22 cellular contexts compared by ENCODE assay signal in the genomic region with DNA sequence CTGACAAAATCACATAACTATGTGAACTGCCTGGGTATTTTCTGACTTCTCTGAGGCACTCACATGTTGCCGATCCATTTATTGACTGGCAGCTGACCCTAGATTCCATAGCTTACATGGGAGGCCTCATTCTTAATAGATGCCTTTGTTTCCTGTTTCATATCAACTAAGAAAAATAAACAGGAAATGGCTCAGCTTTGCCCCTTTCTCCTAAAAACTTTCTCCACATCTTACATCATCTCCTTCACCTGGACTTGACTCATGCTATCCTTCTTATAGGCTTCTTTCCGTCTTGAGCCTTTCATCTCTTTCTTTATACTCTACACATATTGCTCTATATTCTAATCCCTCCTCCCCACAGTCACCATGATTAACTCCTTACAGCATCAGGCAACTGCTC. TPM values are rescaled to one million over a fixed set of nuclear protein-coding genes. Genes with fewer than 3 reads are reported as not detected.
DNase-seq lines count a peak whose midpoint lies in the region; ATAC-seq, FAIRE-seq and TF ChIP-seq lines count a peak whose summit lies in the region.
"Had no signal": no experiment of that assay in that cellular context is flagged by ENCODE, and none has a peak within 500 bp of the region (broad histone marks: within the 10 kb centered on the region; RNA-seq: fewer than 3 reads in every experiment).

No MANE protein-coding gene starts in this region.

- no peaks in the 10 kb centered on the region for H3K9me3 Mint-ChIP-seq in activated naive CD4-positive, alpha-beta T cell treated with anti-CD3 and anti-CD28 coated beads, Interleukin-2, amount 50 U/mL, for 72 hours
- H3K9me3 Mint-ChIP-seq: CD4-positive, alpha-beta T cell; T-cell had no signal

- intact Hi-C loops in PC-3 (cut with micrococcal nuclease): no loop called here
- intact Hi-C loops in HepG2 (cut with micrococcal nuclease; ENCODE audit: unreplicated experiment): no loop called here

- H3K9ac ChIP-seq in PC-3 (ENCODE audit: low read length): no peak overlapping the region
- no peak overlapping the region for H3K9ac ChIP-seq in HepG2 (ENCODE audit: insufficient read depth, low read depth, low read length)

- H3K9me2 ChIP-seq in PC-3 (replicated peaks; ENCODE audit: low read length): no peaks in the 10 kb centered on the region

- no peaks in the 10 kb centered on the region for H3K79me2 ChIP-seq in PC-3 (ENCODE audit: low read length)
- H3K79me2 ChIP-seq in HepG2 (ENCODE audit: insufficient read depth, low read length): no peaks in the 10 kb centered on the region

- POLR2A ChIA-PET in PC-3 (lab: Charles Lee; ENCODE audit: unreplicated experiment): no interaction called here
- POLR2A ChIA-PET in HepG2 (lab: Yijun Ruan, JAX): no interaction called here

- BruUV-seq in PC-3 (replicated peaks; lab: Mats Ljungman, UMichigan) (no TSS peak), HepG2 (replicated peaks; lab: Mats Ljungman, UMichigan) (no TSS peak)

- no peak for ATAC-seq in PC-3
- ATAC-seq in activated naive CD4-positive, alpha-beta T cell treated with anti-CD3 and anti-CD28 coated beads, Interleukin-2, amount 50 U/mL, for 72 hours: no peak
- no peak for ATAC-seq in HG02610 (IDR thresholded peaks at IDR 0.05; ENCODE audit: unreplicated experiment)
- ATAC-seq in HepG2: no peak
- ATAC-seq: K562, T-cell had no signal

- TF ChIP-seq CTCF in PC-3 (conservative IDR thresholded peaks at IDR 0.05; ENCODE audit: low read depth, low read length): no peak
- no peak for TF ChIP-seq CTCF in HepG2 (CRISPR knock-in tag; IDR thresholded peaks at IDR 0.05)

- peaks cover 0 to 8% of the 10 kb centered on the region in 2 donors for H3K36me3 Mint-ChIP-seq in activated naive CD4-positive, alpha-beta T cell treated with anti-CD3 and anti-CD28 coated beads, Interleukin-2, amount 50 U/mL, for 72 hours

- H3K4me2 ChIP-seq in PC-3 (ENCODE audit: low read length) (no peak overlapping the region), HepG2 (ENCODE audit: low read depth, low read length) (no peak overlapping the region)

- no peak overlapping the region for H3K27ac Mint-ChIP-seq in activated naive CD4-positive, alpha-beta T cell treated with anti-CD3 and anti-CD28 coated beads, Interleukin-2, amount 50 U/mL, for 72 hours
- H3K27ac Mint-ChIP-seq: CD4-positive, alpha-beta T cell; T-cell had no signal

- peaks cover 3% of the 10 kb centered on the region; the same call in 1 of the 2 replicates for H3K36me3 ChIP-seq in PC-3 (ENCODE audit: low read depth, low read length)
- peaks cover 0 to 10% of the 10 kb centered on the region in 2 experiments; a peak in 1 of 5 replicates for H3K36me3 ChIP-seq in HepG2 (replicated peaks in 1 of 2; ENCODE audit: control insufficient read depth in 1 of 2, insufficient read depth in 2 of 2, low read length in 2 of 2)

- no peak for FAIRE-seq in HepG2 (lab: Jason Lieb, UNC)
- FAIRE-seq: GM12891, H1, K562 had no signal

- in situ Hi-C loops in HepG2 (cut with HindIII; ENCODE audit: extremely low pct_ligation_motif_present, low pct_unique_long_range_greater_than_20kb): no loop called here

- H2AFZ ChIP-seq in PC-3 (ENCODE audit: low read length) (no peak overlapping the region), HepG2 (ENCODE audit: low read length) (no peak overlapping the region)

- WGBS in HepG2 (ENCODE audit: low lambda C conversion rate): 96% methylated on average over 2 of the region's 2 CpGs

- no peak overlapping the region for H3K4me3 ChIP-seq in PC-3 (ENCODE audit: low read length)
- no peak overlapping the region for H3K4me3 ChIP-seq in HepG2 (replicated peaks in 1 of 3; ENCODE audit: insufficient read depth in 1 of 3, low read depth in 2 of 3, low read length in 3 of 3)
- H3K4me3 ChIP-seq: K562, SJSA1 had no signal

- no peak for TF ChIP-seq POLR2A in HepG2 (IDR thresholded peaks at IDR 0.05; ENCODE audit: insufficient read depth in 1 of 2, low read depth in 2 of 2, low read length in 2 of 2)

- H3F3A ChIP-seq in PC-3 (ENCODE audit: low read length, unreplicated experiment): no peaks in the 10 kb centered on the region

- CTCF ChIA-PET in PC-3 (lab: Charles Lee): no interaction called here
- CTCF ChIA-PET in HepG2 (lab: Yijun Ruan, JAX; ENCODE audit: low intra/inter-chr PET ratio, low total read pairs): no interaction called here

- H3K9me3 ChIP-seq in PC-3 (ENCODE audit: low read length): no peaks in the 10 kb centered on the region
- H3K9me3 ChIP-seq in HepG2 (ENCODE audit: low read length): no peaks in the 10 kb centered on the region
- H3K9me3 ChIP-seq: SJSA1 had no signal

- H3K4me1 ChIP-seq in PC-3 (ENCODE audit: insufficient read depth, low read length) (peaks cover 13% of the 10 kb centered on the region), HepG2 (ENCODE audit: insufficient read depth, low read length) (no peaks in the 10 kb centered on the region)

- DNase-seq in ELR (ENCODE audit: low read depth) (peak; percentile 56), PC-3 (peak; percentile 3), dermis blood vessel endothelial cell (peak; percentile 34), kidney tubule cell (ENCODE audit: low spot score) (peak; percentile 4), HepG2 (ENCODE audit: low spot score) (no peak)
- no peak for DNase-seq in activated naive CD4-positive, alpha-beta T cell treated with anti-CD3 and anti-CD28 coated beads, Interleukin-2, amount 50 U/mL, for 72 hours (ENCODE audit: low spot score in 2 of 2)
- DNase-seq: CD4-positive, alpha-beta T cell; DMS79; GF-D8; NCI-H1436; NCI-H2029; NCI-H2171; NCI-H446 treated with DMSO at 0.1 percent for 48 hours; NK-92 treated with Interleukin-12 subunit alpha and Interleukin-12 subunit beta, amount 100 ng/mL, for 24 hours; OCI-M1; T-cell had no signal

- no peak overlapping the region for H3K27ac ChIP-seq in PC-3 (ENCODE audit: low read length)
- no peak overlapping the region for H3K27ac ChIP-seq in HepG2 (ENCODE audit: extremely low read length, insufficient read depth, low read length)
- H3K27ac ChIP-seq: HL-60, SJSA1 had no signal

- H4K20me1 ChIP-seq in PC-3 (ENCODE audit: low read length) (no peaks in the 10 kb centered on the region), HepG2 (ENCODE audit: insufficient read depth, low read length) (no peaks in the 10 kb centered on the region)

- no peak for TF ChIP-seq EP300 in HepG2 (IDR thresholded peaks at IDR 0.05; ENCODE audit: low read depth in 2 of 2, low read length in 2 of 2)
- TF ChIP-seq EP300 in HepG2 (CRISPR knock-in tag; IDR thresholded peaks at IDR 0.05; ENCODE audit: borderline replicate concordance): no peak

- TF ChIP-seq RAD21 in HepG2 (CRISPR knock-in tag; IDR thresholded peaks at IDR 0.05): no peak

- H3K27me3 ChIP-seq in PC-3 (ENCODE audit: low read length): no peaks in the 10 kb centered on the region
- H3K27me3 ChIP-seq in HepG2 (ENCODE audit: control insufficient read depth in 1 of 2, insufficient read depth in 2 of 2, low read length in 2 of 2): no peaks in the 10 kb centered on the region
- H3K27me3 ChIP-seq: SJSA1 had no signal

RNA-seq across cellular contexts. Expression of gene TXNRD3, which starts 38.0 kb away (rescaled TPM):
- total RNA-seq in PC-3 (2014; rRNA removed) (5.5 and 7.8 TPM in 2 replicates), dermis blood vessel endothelial cell (7.3 and 9.4 TPM in 2 replicates), HepG2 (2016; rRNA removed; fragmentation: Illumina TruSeq; extraction: Trizol) (20.7 and 26.4 TPM in 2 replicates)
- total RNA-seq in activated naive CD4-positive, alpha-beta T cell treated with anti-CD3 and anti-CD28 coated beads, Interleukin-2, amount 50 U/mL, for 72 hours: 1 to 10 TPM; 2.3 to 3.2 TPM
- total RNA-seq in HepG2 (2016; cell fraction: cytosol; rRNA removed; fragmentation: Illumina TruSeq; extraction: Trizol; ENCODE audit: low read depth): 8.9 and 11.8 TPM in 2 replicates
- 19.3 and 25.3 TPM in 2 replicates for total RNA-seq in HepG2 (2016; cell fraction: insoluble cytoplasmic fraction; rRNA removed; fragmentation: Illumina TruSeq; extraction: Trizol)
- 10.5 and 15.0 TPM in 2 replicates for total RNA-seq in HepG2 (2016; cell fraction: membrane; rRNA removed; fragmentation: Illumina TruSeq; extraction: Trizol)
- 12.6 and 12.9 TPM in 2 replicates for total RNA-seq in HepG2 (2016; cell fraction: nucleus; rRNA removed; fragmentation: Illumina TruSeq; extraction: Trizol)
- 4.7 and 4.8 TPM in 2 replicates for polyA plus RNA-seq in HepG2 (2011; rRNA removed)
- polyA plus RNA-seq in HepG2 (2011; cell fraction: cytosol; rRNA removed): 2.8 and 4.1 TPM in 2 replicates
- polyA plus RNA-seq in HepG2 (2011; cell fraction: nucleus; rRNA removed): 4.2 and 8.3 TPM in 2 replicates
- polyA plus RNA-seq in HepG2 (2012): 10.2 and 11.9 TPM in 2 replicates
- 1.3 and 2.2 TPM in 2 replicates for polyA plus RNA-seq in HepG2 (2016; cell fraction: cytosol; fragmentation: Illumina TruSeq; extraction: Trizol; ENCODE audit: low read depth)
- 12.3 and 17.6 TPM in 2 replicates for polyA plus RNA-seq in HepG2 (2016; cell fraction: insoluble cytoplasmic fraction; fragmentation: Illumina TruSeq; extraction: Trizol; ENCODE audit: low read depth)
- polyA plus RNA-seq in HepG2 (2016; cell fraction: membrane; fragmentation: Illumina TruSeq; extraction: Trizol; ENCODE audit: low read depth): 2.7 and 3.8 TPM in 2 replicates
- 12.2 and 12.5 TPM in 2 replicates for polyA plus RNA-seq in HepG2 (2016; cell fraction: nucleus; fragmentation: Illumina TruSeq; extraction: Trizol; ENCODE audit: insufficient read depth, low read depth)
- polyA minus RNA-seq in HepG2 (2011; rRNA and poly(A)+ RNA removed; ENCODE audit: low replicate concordance): 3.9 and 8.9 TPM in 2 replicates
- 2.0 and 4.0 TPM in 2 replicates for polyA minus RNA-seq in HepG2 (2011; cell fraction: cytosol; rRNA and poly(A)+ RNA removed)
- polyA minus RNA-seq in HepG2 (2011; cell fraction: nucleus; rRNA and poly(A)+ RNA removed): 7.2 and 11.8 TPM in 2 replicates

RNA-seq across cellular contexts. Expression of gene C3orf22, which starts 58.2 kb away (rescaled TPM):
- total RNA-seq in PC-3 (2014; rRNA removed) (not detected in 2 replicates), dermis blood vessel endothelial cell (not detected in 2 replicates), HepG2 (2016; rRNA removed; fragmentation: Illumina TruSeq; extraction: Trizol) (not detected in 2 replicates)
- total RNA-seq in activated naive CD4-positive, alpha-beta T cell treated with anti-CD3 and anti-CD28 coated beads, Interleukin-2, amount 50 U/mL, for 72 hours: not detected
- total RNA-seq in HepG2 (2016; cell fraction: cytosol; rRNA removed; fragmentation: Illumina TruSeq; extraction: Trizol; ENCODE audit: low read depth): not detected in 2 replicates
- total RNA-seq in HepG2 (2016; cell fraction: insoluble cytoplasmic fraction; rRNA removed; fragmentation: Illumina TruSeq; extraction: Trizol): not detected in 2 replicates
- total RNA-seq in HepG2 (2016; cell fraction: membrane; rRNA removed; fragmentation: Illumina TruSeq; extraction: Trizol): not detected in 2 replicates
- total RNA-seq in HepG2 (2016; cell fraction: nucleus; rRNA removed; fragmentation: Illumina TruSeq; extraction: Trizol): not detected in 2 replicates
- not detected in 2 replicates for polyA plus RNA-seq in HepG2 (2011; rRNA removed)
- not detected in 2 replicates for polyA plus RNA-seq in HepG2 (2011; cell fraction: cytosol; rRNA removed)
- polyA plus RNA-seq in HepG2 (2011; cell fraction: nucleus; rRNA removed): not detected in 2 replicates
- polyA plus RNA-seq in HepG2 (2012): 0.15 and 0.17 TPM in 2 replicates
- polyA plus RNA-seq in HepG2 (2016; cell fraction: cytosol; fragmentation: Illumina TruSeq; extraction: Trizol; ENCODE audit: low read depth): not detected in 2 replicates
- polyA plus RNA-seq in HepG2 (2016; cell fraction: insoluble cytoplasmic fraction; fragmentation: Illumina TruSeq; extraction: Trizol; ENCODE audit: low read depth): not detected in 2 replicates
- polyA plus RNA-seq in HepG2 (2016; cell fraction: membrane; fragmentation: Illumina TruSeq; extraction: Trizol; ENCODE audit: low read depth): not detected in 2 replicates
- not detected in 2 replicates for polyA plus RNA-seq in HepG2 (2016; cell fraction: nucleus; fragmentation: Illumina TruSeq; extraction: Trizol; ENCODE audit: insufficient read depth, low read depth)
- not detected in 2 replicates for polyA minus RNA-seq in HepG2 (2011; rRNA and poly(A)+ RNA removed; ENCODE audit: low replicate concordance)
- polyA minus RNA-seq in HepG2 (2011; cell fraction: cytosol; rRNA and poly(A)+ RNA removed): not detected in 2 replicates
- polyA minus RNA-seq in HepG2 (2011; cell fraction: nucleus; rRNA and poly(A)+ RNA removed): not detected in 2 replicates
- total RNA-seq: CD4-positive, alpha-beta T cell; H1; K562; SJSA1; T-cell had no signal
- polyA plus RNA-seq: H1, K562 had no signal

Comparison
In these comparisons a context has a peak if more than half of its experiments do, and no peak if none do; other contexts are left out.
1. DNase-seq: peak in ELR (single experiment), PC-3 (single experiment), dermis blood vessel endothelial cell (single experiment) and kidney tubule cell (single experiment); none in activated naive CD4-positive, alpha-beta T cell treated with anti-CD3 and anti-CD28 coated beads, Interleukin-2, amount 50 U/mL, for 72 hours (0 of 2) and HepG2 (single experiment).